1 cellular context compared by ENCODE assay signal in the genomic region with DNA sequence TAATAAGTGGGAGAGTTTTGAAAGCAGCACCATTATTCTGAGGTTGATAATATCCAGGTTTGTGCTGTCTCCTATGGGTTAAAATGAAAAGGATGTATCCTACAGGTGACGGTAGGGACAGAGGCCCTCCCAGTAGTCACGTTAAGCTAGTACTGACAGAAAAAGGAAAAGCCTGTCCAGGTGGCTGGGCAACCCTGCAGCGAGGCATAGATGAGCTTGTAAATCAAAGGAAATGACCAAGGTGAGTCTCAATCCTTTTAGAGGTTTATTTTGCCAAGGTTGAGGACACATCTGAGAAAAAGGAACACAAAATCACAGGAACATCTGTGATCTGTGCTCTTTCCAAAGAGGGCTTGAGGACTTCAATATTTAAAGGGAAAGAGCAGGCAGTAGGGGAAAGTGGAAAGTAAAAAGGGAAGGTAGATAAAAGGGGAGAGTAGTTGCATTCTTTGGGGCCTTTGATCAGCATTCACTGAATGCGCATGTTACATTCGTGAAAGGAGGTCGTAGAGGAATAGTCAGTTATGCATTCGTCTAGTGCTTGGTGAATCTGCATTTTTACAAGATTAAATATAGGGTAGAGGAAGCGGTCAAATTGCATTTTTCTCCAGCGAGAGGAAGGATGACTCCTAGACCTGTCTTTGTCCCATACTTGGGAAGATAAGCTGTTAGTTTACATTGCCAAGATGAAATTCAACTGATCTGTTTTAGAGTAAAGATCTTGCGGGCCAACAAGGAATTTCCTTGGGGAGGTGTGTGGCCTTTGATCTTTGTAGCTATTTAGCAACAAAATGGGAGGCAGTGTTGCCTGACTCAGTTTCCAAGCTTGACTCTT.
TF ChIP-seq lines count a peak whose summit lies in the region.

No MANE protein-coding gene starts in this region.

TF ChIP-seq in A549, 52 proteins besides CTCF, POLR2A, EP300 and RAD21 (continued from another document):
- TF ChIP-seq RARB (CRISPR knock-in tag; IDR thresholded peaks at IDR 0.05) (no peak), EHF (CRISPR knock-in tag; IDR thresholded peaks at IDR 0.05) (no peak)
